Comparison of ENCODE assay signal across 22 cellular contexts in the genomic region with DNA sequence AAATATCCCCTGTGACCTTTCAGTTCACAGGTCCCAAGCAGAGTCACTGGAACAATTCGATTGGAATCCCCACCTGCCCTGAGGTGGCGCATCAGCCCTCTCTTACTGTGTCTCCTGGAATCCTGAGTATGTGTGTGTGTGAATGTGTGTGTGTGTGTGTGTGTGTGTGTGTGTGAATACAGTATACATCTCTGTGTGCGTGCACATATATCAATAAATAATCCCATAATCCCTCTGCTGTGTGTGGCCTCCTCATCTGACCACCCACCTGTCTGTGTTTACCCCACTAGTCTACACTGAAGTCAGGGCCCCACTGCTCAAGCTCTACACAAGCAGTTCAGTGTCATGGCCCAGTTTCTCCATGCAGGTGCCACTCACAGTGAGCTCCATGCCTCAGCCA.
"Had no signal": no experiment of that assay in that cellular context is flagged by ENCODE, and none has a peak within 500 bp of the region (broad histone marks: within the 10 kb centered on the region; RNA-seq: fewer than 3 reads in every experiment).

No MANE protein-coding gene starts in this region.

- H3K27me3 ChIP-seq: adrenal gland, ascending aorta, heart left ventricle, neural progenitor cell, tibial artery had no signal

- H3K36me3 Mint-ChIP-seq: activated CD8-positive, alpha-beta memory T cell treated with anti-CD3 and anti-CD28 coated beads, Interleukin-2, amount 10 ng/mL, durations not matched to agents 7 days and 5 days; naive thymus-derived CD8-positive, alpha-beta T cell had no signal

- H2AFZ ChIP-seq: neural progenitor cell had no signal

- H3K4me3 ChIP-seq: adrenal gland, ascending aorta, heart left ventricle, lower lobe of right lung, neural progenitor cell, tibial artery had no signal

- DNase-seq: activated CD4-positive, alpha-beta T cell treated with anti-CD3 and anti-CD28 coated beads for 4 hours; activated CD4-positive, CD25-positive, alpha-beta regulatory T cell; activated CD8-positive, alpha-beta memory T cell treated with anti-CD3 and anti-CD28 coated beads, Interleukin-2, amount 10 ng/mL, durations not matched to agents 7 days and 5 days; activated CD8-positive, alpha-beta T cell treated with anti-CD3 and anti-CD28 coated beads for 36 hours; brain microvascular endothelial cell; caudate nucleus; heart left ventricle; kidney; lower lobe of right lung; naive thymus-derived CD8-positive, alpha-beta T cell; stimulated activated CD4-positive, alpha-beta T cell treated with anti-CD3 and anti-CD28 coated beads, Interleukin-4, amount 100 ng/mL, for 24 hours; substantia nigra; T1000; tibial artery had no signal

- H3K27me3 Mint-ChIP-seq: activated CD8-positive, alpha-beta memory T cell treated with anti-CD3 and anti-CD28 coated beads, Interleukin-2, amount 10 ng/mL, durations not matched to agents 7 days and 5 days; activated CD8-positive, alpha-beta T cell treated with anti-CD3 and anti-CD28 coated beads for 36 hours; activated T-helper 17 cell treated with anti-CD3 and anti-CD28 coated beads, Interleukin-2, amount 50 U/mL, for 72 hours; naive thymus-derived CD8-positive, alpha-beta T cell; stimulated activated naive CD8-positive, alpha-beta T cell treated with anti-CD3 and anti-CD28 coated beads, Interleukin-15, Interleukin-2, amounts not matched to agents 100 ng/mL and 50 ng/mL, for 24 hours had no signal

- H3K9me3 Mint-ChIP-seq: activated T-helper 17 cell treated with anti-CD3 and anti-CD28 coated beads, Interleukin-2, amount 50 U/mL, for 72 hours had no signal

- H3K27ac Mint-ChIP-seq: activated CD8-positive, alpha-beta memory T cell treated with anti-CD3 and anti-CD28 coated beads, Interleukin-2, amount 10 ng/mL, durations not matched to agents 7 days and 5 days; activated CD8-positive, alpha-beta T cell treated with anti-CD3 and anti-CD28 coated beads for 36 hours; activated naive CD8-positive, alpha-beta T cell; naive thymus-derived CD8-positive, alpha-beta T cell; neural progenitor cell; stimulated activated naive CD8-positive, alpha-beta T cell treated with anti-CD3 and anti-CD28 coated beads, Interleukin-15, Interleukin-2, amounts not matched to agents 100 ng/mL and 50 ng/mL, for 24 hours had no signal

- H3K4me3 Mint-ChIP-seq: activated CD8-positive, alpha-beta memory T cell treated with anti-CD3 and anti-CD28 coated beads, Interleukin-2, amount 10 ng/mL, durations not matched to agents 7 days and 5 days; activated CD8-positive, alpha-beta T cell treated with anti-CD3 and anti-CD28 coated beads for 36 hours; activated naive CD8-positive, alpha-beta T cell; activated T-helper 17 cell treated with anti-CD3 and anti-CD28 coated beads, Interleukin-2, amount 50 U/mL, for 72 hours; neural progenitor cell; stimulated activated naive CD8-positive, alpha-beta T cell treated with anti-CD3 and anti-CD28 coated beads, Interleukin-15, Interleukin-2, amounts not matched to agents 100 ng/mL and 50 ng/mL, for 24 hours had no signal

- H3K27ac ChIP-seq: ascending aorta, brain microvascular endothelial cell, epithelial cell of prostate, neural progenitor cell, tibial artery had no signal

- H3K36me3 ChIP-seq: adrenal gland, ascending aorta, brain microvascular endothelial cell, heart left ventricle, lower lobe of right lung, neural progenitor cell, tibial artery had no signal

- H3K4me2 ChIP-seq: neural progenitor cell had no signal

- ATAC-seq: activated CD8-positive, alpha-beta memory T cell treated with anti-CD3 and anti-CD28 coated beads, Interleukin-2, amount 10 ng/mL, durations not matched to agents 7 days and 5 days; activated CD8-positive, alpha-beta T cell treated with anti-CD3 and anti-CD28 coated beads for 36 hours; activated T-helper 17 cell treated with anti-CD3 and anti-CD28 coated beads, Interleukin-2, amount 50 U/mL, for 72 hours; left lobe of liver; lower lobe of right lung; naive thymus-derived CD8-positive, alpha-beta T cell had no signal

- H3K9me3 ChIP-seq: adrenal gland, ascending aorta, heart left ventricle, lower lobe of right lung, tibial artery had no signal

- H3K4me1 ChIP-seq: adrenal gland had no signal
